ENCODE assay signal across 8 cellular contexts in the genomic region with DNA sequence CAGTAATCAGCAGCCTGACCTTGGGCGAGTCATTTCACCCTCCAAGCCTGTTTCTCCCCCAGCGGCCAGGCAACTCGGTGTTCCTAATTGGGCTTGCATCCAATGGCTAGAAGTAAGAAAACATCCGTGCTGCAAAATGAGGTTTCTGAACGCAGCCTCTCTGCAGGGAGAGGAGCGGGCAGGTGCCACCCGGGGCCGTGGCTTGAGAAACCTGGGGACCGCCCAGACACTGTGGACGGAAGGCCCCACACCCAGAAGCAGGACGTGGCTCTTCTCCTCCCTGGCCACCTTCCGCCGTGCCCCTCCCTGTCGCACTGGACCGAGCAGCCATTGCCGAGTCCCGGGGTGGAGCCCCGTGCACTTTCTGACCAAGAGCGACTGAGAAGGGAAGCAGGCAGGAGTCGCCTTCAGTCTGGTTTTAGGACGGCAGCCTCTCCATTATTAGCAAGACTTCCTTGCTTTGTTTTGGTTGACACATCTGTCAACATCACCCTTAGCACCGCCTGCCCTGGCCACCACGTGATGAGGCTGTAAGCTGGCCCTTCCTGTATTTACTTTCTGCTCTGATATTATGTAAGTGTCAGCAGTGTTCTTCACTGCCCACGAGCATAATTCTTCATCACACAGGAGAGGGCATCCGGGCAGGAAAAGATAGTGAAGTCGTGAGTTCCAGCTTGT. TPM values are rescaled to one million over a fixed set of nuclear protein-coding genes. Genes with fewer than 3 reads are reported as not detected.
DNase-seq lines count a peak whose midpoint lies in the region; ATAC-seq and TF ChIP-seq lines count a peak whose summit lies in the region.

No MANE protein-coding gene starts in this region.

- peak; percentile 65 for DNase-seq in NK-92 treated with Interleukin-12 subunit alpha and Interleukin-12 subunit beta, amount 100 ng/mL, for 24 hours (lab: John Stamatoyannopoulos, UW)
- no peak for DNase-seq in NK-92 (lab: John Stamatoyannopoulos, UW; ENCODE audit: unreplicated experiment)
- DNase-seq in SIG-M5 (lab: John Stamatoyannopoulos, UW) = peak; percentile 27
- peak; percentile 80 to 81 for DNase-seq in heart right ventricle

- intact Hi-C loops in heart right ventricle (cut with DNase I) = loop anchor here in 3 of 10 donors (5.0 to 10.0 kb wide), 2 partner anchors 65 to 512 kb away; a partner anchor contains a TSS

- TF ChIP-seq CTCF in heart right ventricle (IDR thresholded peaks at IDR 0.05) = no peak
- peak; percentile 5 for TF ChIP-seq CTCF in parathyroid adenoma (IDR thresholded peaks at IDR 0.05)

- H3K9me3 ChIP-seq in HUES48 (ENCODE audit: control insufficient read depth, insufficient read depth, low read length) (no peaks in the 10 kb centered on the region), heart right ventricle (no peaks in the 10 kb centered on the region), parathyroid adenoma (ENCODE audit: control insufficient read depth, low read length) (no peaks in the 10 kb centered on the region)

- H3K27me3 ChIP-seq in HUES48 (ENCODE audit: control insufficient read depth, insufficient read depth, low read length) (no peaks in the 10 kb centered on the region), heart right ventricle (no peaks in the 10 kb centered on the region), parathyroid adenoma (ENCODE audit: control insufficient read depth, insufficient read depth, low read length) (no peaks in the 10 kb centered on the region)

- ATAC-seq in heart right ventricle (peak; percentile 68 to 87 (median 81)), HG02981 (IDR thresholded peaks at IDR 0.05; ENCODE audit: unreplicated experiment) (no peak)

- H3K4me1 ChIP-seq in HUES48 (ENCODE audit: control insufficient read depth, insufficient read depth, low read length) (peaks cover 23% of the 10 kb centered on the region), heart right ventricle (peaks cover 8 to 56% (median 51%) of the 10 kb centered on the region in 9 donors), parathyroid adenoma (peaks cover 14% of the 10 kb centered on the region)

- peak overlapping the region; percentile 79 for H3K4me2 ChIP-seq in parathyroid adenoma (ENCODE audit: low read length)

- H3K9ac ChIP-seq in HUES48 (ENCODE audit: low read depth, low read length) = peak overlapping the region; percentile 90
- H3K9ac ChIP-seq in parathyroid adenoma = peak overlapping the region; percentile 99

- peaks cover 28% of the 10 kb centered on the region for H3K36me3 ChIP-seq in HUES48 (ENCODE audit: control insufficient read depth, insufficient read depth, low read length)
- peaks cover 0 to 43% (median 21%) of the 10 kb centered on the region in 9 donors for H3K36me3 ChIP-seq in heart right ventricle
- H3K36me3 ChIP-seq in parathyroid adenoma (ENCODE audit: control insufficient read depth, insufficient read depth, low read length) = no peaks in the 10 kb centered on the region

- H2AFZ ChIP-seq in parathyroid adenoma = peak overlapping the region; percentile 87

- peaks cover 29% of the 10 kb centered on the region for H3K79me2 ChIP-seq in parathyroid adenoma

- 0 to 1% methylated on average over 26 of the region's 26 CpGs for WGBS in heart right ventricle, 2 donors

- H3K27ac ChIP-seq in HUES48 (ENCODE audit: low read depth, low read length) (peak overlapping the region; percentile 88), angular gyrus (ENCODE audit: low read depth, low read length) (peak overlapping the region; percentile 98), heart right ventricle (peak overlapping the region; percentile 95 to 100 (median 99)), parathyroid adenoma (peak overlapping the region; percentile 100)

- H3K4me3 ChIP-seq in HUES48 (ENCODE audit: low read depth, low read length) = peak overlapping the region; percentile 89
- H3K4me3 ChIP-seq in heart right ventricle = peak overlapping the region; percentile 61 to 100 (median 95)
- H3K4me3 ChIP-seq in parathyroid adenoma (ENCODE audit: low read depth, low read length) = peak overlapping the region; percentile 96

RNA-seq across cellular contexts. Expression of a gene that starts 0.8 kb away (rescaled TPM):
- 100 to 1,000 TPM; 107 to 175 (median 128) TPM for total RNA-seq in heart right ventricle
- 100 to 1,000 TPM in 1 of 2 donors, 10 to 100 TPM in 1; 29.6 to 151 TPM for polyA plus RNA-seq in heart right ventricle

RNA-seq across cellular contexts. Expression of a gene that starts 29.0 kb away (rescaled TPM):
- 1 to 10 TPM in 1 of 10 donors, under 1 TPM in 6, not detected in 3; 0.17 to 2.1 (median 0.31) TPM for total RNA-seq in heart right ventricle
- polyA plus RNA-seq in heart right ventricle = under 1 TPM; 0.15 to 0.32 TPM

RNA-seq across cellular contexts. Expression of a gene that starts 56.6 kb away (rescaled TPM):
- 10 to 100 TPM in 8 of 10 donors, 1 to 10 TPM in 2; 7.5 to 49.6 (median 13.5) TPM for total RNA-seq in heart right ventricle
- polyA plus RNA-seq in heart right ventricle = 10 to 100 TPM in 1 of 2 donors, 1 to 10 TPM in 1; 6.2 to 26.0 TPM
